In the genomic region with DNA sequence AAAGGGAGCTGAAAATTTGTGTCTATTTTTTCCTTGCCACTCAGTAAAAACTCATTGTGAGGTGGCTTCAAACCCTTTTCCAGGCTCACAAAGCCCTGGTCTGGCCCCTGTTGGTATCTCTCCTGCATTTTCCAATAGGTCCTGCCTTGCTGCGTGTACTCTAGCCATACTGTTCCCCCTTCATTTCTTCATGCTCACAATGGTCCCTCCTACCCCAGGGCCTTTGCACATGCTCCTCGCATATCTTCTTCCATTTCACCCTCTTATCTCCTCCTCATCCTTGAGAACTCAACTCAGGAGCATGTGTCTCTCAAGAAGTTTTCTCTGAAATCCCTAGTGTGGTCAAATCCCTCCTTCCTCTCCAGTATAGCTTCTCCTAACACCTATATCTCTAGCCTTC, we compare ENCODE assay signal across 1 cellular context.
TF ChIP-seq lines count a peak whose summit lies in the region.

No MANE protein-coding gene starts in this region.

TF ChIP-seq in K562, 482 proteins besides CTCF, POLR2A, EP300 and RAD21 (continued from another document):
- TF ChIP-seq CHD7 (IDR thresholded peaks at IDR 0.05; ENCODE audit: low read depth, low read length): no peak
- TF ChIP-seq RBM25 (IDR thresholded peaks at IDR 0.05; ENCODE audit: low read depth, low read length, severe bottlenecking): peak; percentile 86
- TF ChIP-seq CTCFL (IDR thresholded peaks at IDR 0.05; ENCODE audit: borderline replicate concordance, insufficient read depth, low read depth, low read length, poor library complexity, severe bottlenecking): no peak
